8 cellular contexts compared by ENCODE assay signal in genomic region chr5:107670927-107671741, GRCh38. TPM values are rescaled to one million over a fixed set of nuclear protein-coding genes. Genes with fewer than 3 reads are reported as not detected.
DNase-seq lines count a peak whose midpoint lies in the region; ATAC-seq, FAIRE-seq and TF ChIP-seq lines count a peak whose summit lies in the region.

EFNA5 (minus strand) TSS chr5:107670937.

- 0 to 1% methylated on average over 70 to 81 of the region's 84 CpGs for WGBS in mesodermal cell (ENCODE audit: insufficient coverage in 2 of 2), 2 experiments
- WGBS in tibial nerve, 2 donors, result 0 to 1% methylated on average over 37 to 54 of the region's 84 CpGs

- no peaks in the 10 kb centered on the region for H3K9me1 ChIP-seq in endothelial cell of umbilical vein (replicated peaks; ENCODE audit: control insufficient read depth, extremely low read depth, insufficient read depth, low read length)

- CTCF ChIA-PET in endothelial cell of umbilical vein (lab: Charles Lee), result interaction anchor here (0.6 to 1.8 kb wide), 7 partner anchors 99 to 1402 kb away, joined by 3 to 14 read pairs (median 4); no protein-coding TSS in a partner anchor

- peaks cover 3% of the 10 kb centered on the region for H3K4me1 ChIP-seq in endothelial cell of umbilical vein (ENCODE audit: control insufficient read depth, extremely low read depth, insufficient read depth, low read length)
- H3K4me1 ChIP-seq in mesodermal cell (ENCODE audit: control insufficient read depth, insufficient read depth, low read length, poor library complexity, severe bottlenecking), result peaks cover 8% of the 10 kb centered on the region
- peaks cover 0 to 41% (median 12%) of the 10 kb centered on the region in 4 donors for H3K4me1 ChIP-seq in tibial nerve

- no peaks in the 10 kb centered on the region for H4K20me1 ChIP-seq in endothelial cell of umbilical vein (replicated peaks; ENCODE audit: control insufficient read depth, extremely low read depth, insufficient read depth, low read length)

- H3K9ac ChIP-seq in endothelial cell of umbilical vein (replicated peaks; ENCODE audit: extremely low read depth, insufficient read depth, low read length), result peak within 1 kb of the TSS; percentile 84

- no TSS peak for BruUV-seq in endothelial cell of umbilical vein (replicated peaks; lab: Mats Ljungman, UMichigan)

- no peak for TF ChIP-seq POLR2A in endothelial cell of umbilical vein (IDR thresholded peaks at IDR 0.05; ENCODE audit: low read depth, low read length)
- TF ChIP-seq POLR2A in tibial nerve (IDR thresholded peaks at IDR 0.05), result no peak

- peak within 1 kb of the TSS; percentile 90 for H3K4me2 ChIP-seq in endothelial cell of umbilical vein (ENCODE audit: insufficient read depth, low read length)

- peak; percentile 47 for ATAC-seq in GM21528 (IDR thresholded peaks at IDR 0.05; ENCODE audit: low FRiP score, unreplicated experiment)
- ATAC-seq in HG02970 (IDR thresholded peaks at IDR 0.05; ENCODE audit: low FRiP score, unreplicated experiment), result no peak

- peak; percentile 70 for FAIRE-seq in endothelial cell of umbilical vein (lab: Jason Lieb, UNC)

- H3K27ac ChIP-seq in endothelial cell of umbilical vein (ENCODE audit: insufficient read depth, low read depth, low read length), result peak within 1 kb of the TSS; percentile 46
- H3K27ac ChIP-seq in mesodermal cell (ENCODE audit: low read depth, low read length, severe bottlenecking), result peak within 1 kb of the TSS; percentile 83
- H3K27ac ChIP-seq in tibial nerve, result peak within 1 kb of the TSS in 3 of 4 donors; percentile 31 to 64 (median 59)

- H3K27me3 ChIP-seq in MG63 (peaks cover 16% of the 10 kb centered on the region), endothelial cell of umbilical vein (ENCODE audit: control insufficient read depth in 2 of 2, insufficient read depth in 2 of 2, low read length in 2 of 2) (no peaks in the 10 kb centered on the region), tibial nerve (peaks cover 0 to 18% of the 10 kb centered on the region in 2 donors)

- H3K9me3 ChIP-seq in MG63 (no peaks in the 10 kb centered on the region), endothelial cell of umbilical vein (replicated peaks; ENCODE audit: control insufficient read depth, insufficient read depth, low read length) (no peaks in the 10 kb centered on the region), mesodermal cell (ENCODE audit: control insufficient read depth, low read length) (no peaks in the 10 kb centered on the region), tibial nerve (no peaks in the 10 kb centered on the region)

- in situ Hi-C loops in G401 (cut with HindIII; ENCODE audit: low sequenced_read_pairs), result no loop called here

- POLR2A ChIA-PET in endothelial cell of umbilical vein (lab: Charles Lee), result no interaction called here

- TF ChIP-seq CTCF in endothelial cell of umbilical vein (IDR thresholded peaks at IDR 0.05; ENCODE audit: extremely low read depth in 1 of 2, insufficient read depth in 1 of 2, low read depth in 1 of 2, low read length in 2 of 2) (no peak), tibial nerve (IDR thresholded peaks at IDR 0.05) (no peak)

- peak within 1 kb of the TSS; percentile 59 for H3K4me3 ChIP-seq in MG63
- H3K4me3 ChIP-seq in endothelial cell of umbilical vein (replicated peaks in 1 of 3; ENCODE audit: insufficient read depth in 1 of 3, low read depth in 1 of 3, low read length in 3 of 3), result peak within 1 kb of the TSS; percentile 15 to 78 (median 45)
- H3K4me3 ChIP-seq in mesodermal cell (ENCODE audit: extremely low read depth, insufficient read depth, low read length, poor library complexity, severe bottlenecking), result peak within 1 kb of the TSS; percentile 71
- H3K4me3 ChIP-seq in tibial nerve, result peak within 1 kb of the TSS; percentile 41 to 65 (median 50)

- DNase-seq in G401 (ENCODE audit: low spot score) (peak; percentile 41), MG63 (peak; percentile 66), UCSD-AML1 (lab: John Stamatoyannopoulos, UW; ENCODE audit: unreplicated experiment) (peak; percentile 22), endothelial cell of umbilical vein (ENCODE audit: low read depth, low spot score) (peak; percentile 65), tibial nerve (ENCODE audit: low spot score in 2 of 2) (peak in 1 of 2 donors; percentile 15)

- intact Hi-C loops in endothelial cell of umbilical vein (cut with micrococcal nuclease), result loop anchor here (1.0 to 10.0 kb wide), 5 partner anchors 304 to 934 kb away; no protein-coding TSS in a partner anchor

- dilution Hi-C loops in endothelial cell of umbilical vein (cut with MboI; ENCODE audit: extremely low pct_ligation_motif_present, low sequenced_read_pairs), result no loop called here

- TF ChIP-seq EP300 in tibial nerve (IDR thresholded peaks at IDR 0.05), result no peak

- H3K36me3 ChIP-seq in MG63 (no peaks in the 10 kb centered on the region), endothelial cell of umbilical vein (ENCODE audit: control insufficient read depth in 2 of 2, extremely low read depth in 1 of 2, insufficient read depth in 2 of 2, low read length in 2 of 2) (no peaks in the 10 kb centered on the region), mesodermal cell (ENCODE audit: control insufficient read depth, insufficient read depth, low read length) (no peaks in the 10 kb centered on the region), tibial nerve (no peaks in the 10 kb centered on the region)

- H2AFZ ChIP-seq in endothelial cell of umbilical vein (ENCODE audit: low read depth, low read length), result peak within 1 kb of the TSS; percentile 88

- H3K79me2 ChIP-seq in endothelial cell of umbilical vein (ENCODE audit: control insufficient read depth, insufficient read depth, low read length), result peaks cover 36% of the 10 kb centered on the region

TF ChIP-seq in endothelial cell of umbilical vein, 7 proteins besides CTCF, POLR2A, EP300 and RAD21:
- TF ChIP-seq MAX (IDR thresholded peaks at IDR 0.05; ENCODE audit: insufficient read depth, insufficient read length), result no peak
- no peak for TF ChIP-seq EZH2 (IDR thresholded peaks at IDR 0.05; ENCODE audit: borderline replicate concordance, low read depth, low read length, severe bottlenecking)
- TF ChIP-seq JUN (IDR thresholded peaks at IDR 0.05; ENCODE audit: borderline replicate concordance, insufficient read depth, insufficient read length, low read depth), result no peak
- no peak for TF ChIP-seq FOS (IDR thresholded peaks at IDR 0.05; ENCODE audit: borderline replicate concordance, insufficient read depth, low read length)
- TF ChIP-seq MYC (IDR thresholded peaks at IDR 0.05; ENCODE audit: low read depth, low read length), result no peak
- no peak for TF ChIP-seq GATA2 (IDR thresholded peaks at IDR 0.05; ENCODE audit: insufficient read depth, insufficient read length, low read depth, low read length)
- no peak for TF ChIP-seq POLR2AphosphoS5 (IDR thresholded peaks at IDR 0.05; ENCODE audit: insufficient read depth, low read depth, low read length)

RNA-seq across cellular contexts. Expression of gene EFNA5, which starts in this region (rescaled TPM):
- 0.54 and 0.98 TPM in 2 replicates for total RNA-seq in G401 (2014; rRNA removed; shearing (Covaris generic))
- 0.56 and 0.79 TPM in 2 replicates for total RNA-seq in MG63 (2014; rRNA removed; shearing (Covaris generic); ENCODE audit: low replicate concordance)
- total RNA-seq in endothelial cell of umbilical vein (22.1 and 22.6 TPM in 2 replicates), tibial nerve (10 to 100 TPM in 1 of 4 donors, 1 to 10 TPM in 3; 6.3 to 10.2 (median 6.9) TPM)
- 9.9 and 13.6 TPM in 2 replicates for polyA plus RNA-seq in endothelial cell of umbilical vein
- 7.1 and 8.8 TPM in 2 replicates for polyA plus RNA-seq in endothelial cell of umbilical vein (2011; cell fraction: cytosol; rRNA removed)
- polyA plus RNA-seq in endothelial cell of umbilical vein (2011; cell fraction: nucleus; rRNA removed), result 14.3 and 17.1 TPM in 2 replicates
- polyA plus RNA-seq in endothelial cell of umbilical vein (2012), result 6.3 and 10.6 TPM in 2 replicates
- 30.5 and 31.4 TPM in 2 replicates for polyA minus RNA-seq in endothelial cell of umbilical vein
- 8.0 TPM for polyA minus RNA-seq in endothelial cell of umbilical vein (2011; cell fraction: cytosol; rRNA and poly(A)+ RNA removed)
- 44.3 and 44.4 TPM in 2 replicates for polyA minus RNA-seq in endothelial cell of umbilical vein (2011; cell fraction: nucleus; rRNA and poly(A)+ RNA removed)
- 8.3 TPM for polyA plus RNA-seq in mesodermal cell (2013, experiment 1 of 2)
- polyA plus RNA-seq in mesodermal cell (2013, experiment 2 of 2), result 6.0 TPM

Comparison
In these comparisons a context has a peak if more than half of its experiments do, and no peak if none do; other contexts are left out.
1. Peak in DNase-seq in G401; RNA of the gene not detected or under 1 TPM.
2. Peak in DNase-seq and H3K4me3 ChIP-seq in MG63; RNA of the gene not detected or under 1 TPM.